Comparison of ENCODE assay signal across 8 cellular contexts in the genomic region with DNA sequence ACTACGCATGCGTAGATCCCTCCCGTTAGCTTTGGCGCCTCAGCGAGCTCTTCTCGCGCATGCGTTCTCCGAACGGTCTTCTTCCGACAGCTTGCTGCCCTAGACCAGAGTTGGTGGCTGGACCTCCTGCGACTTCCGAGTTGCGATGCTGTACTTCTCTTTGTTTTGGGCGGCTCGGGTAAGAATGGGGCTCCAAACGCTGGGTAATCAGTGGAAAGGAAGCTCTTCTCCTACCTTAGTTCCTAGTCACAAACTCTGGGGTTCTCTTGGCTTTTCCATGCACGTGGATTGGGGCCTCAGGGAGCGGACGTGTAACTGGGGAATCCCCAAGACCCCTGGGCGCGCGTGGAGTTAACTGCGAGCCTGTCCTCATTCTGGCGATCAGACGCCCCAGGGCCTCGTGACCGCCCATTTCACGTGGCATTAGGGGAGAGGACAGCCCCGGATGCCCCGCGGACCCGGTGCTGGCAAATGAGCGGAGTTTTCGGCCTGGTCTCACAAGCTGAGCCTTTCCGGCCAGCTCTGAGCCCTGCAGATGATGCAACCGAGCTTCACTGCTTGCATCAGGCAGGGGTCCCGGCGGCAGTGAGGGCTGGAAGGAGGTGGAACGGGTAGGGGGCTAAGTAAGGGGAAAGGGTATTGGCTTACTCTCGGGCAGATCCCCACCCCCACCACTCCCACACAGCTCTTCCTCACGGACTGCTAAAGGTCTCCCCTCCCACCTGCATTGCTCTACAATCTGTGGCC.
DNase-seq lines count a peak whose midpoint lies in the region; ATAC-seq and TF ChIP-seq lines count a peak whose summit lies in the region.

A gene (plus strand): TSS at position 78 of the 747 bp plus-strand sequence. CDS start 68 bp downstream, at position 146.

- ATAC-seq in GM21381 (IDR thresholded peaks at IDR 0.05; ENCODE audit: unreplicated experiment), result peak; percentile 54

- H3K4me3 ChIP-seq in OCI-LY3 (ENCODE audit: low read length), result peak within 1 kb of the TSS; percentile 82
- H3K4me3 ChIP-seq in epithelial cell of esophagus (ENCODE audit: low read length), result peak within 1 kb of the TSS; percentile 92

- no peaks in the 10 kb centered on the region for H3K9me3 ChIP-seq in OCI-LY3 (ENCODE audit: insufficient read depth, low read length)

- peak within 1 kb of the TSS; percentile 97 for H3K9ac ChIP-seq in OCI-LY3 (ENCODE audit: low read length)

- H2AFZ ChIP-seq in OCI-LY3 (ENCODE audit: low read depth, low read length), result peak within 1 kb of the TSS; percentile 81

- peaks cover 46% of the 10 kb centered on the region for H3K36me3 ChIP-seq in OCI-LY3 (replicated peaks; ENCODE audit: low read depth, low read length)

- no peaks in the 10 kb centered on the region for H3K27me3 ChIP-seq in OCI-LY3 (ENCODE audit: low read depth, low read length)

- peaks cover 15% of the 10 kb centered on the region for H4K20me1 ChIP-seq in OCI-LY3 (ENCODE audit: insufficient read depth, low read length)

- no peak for TF ChIP-seq CTCF in OCI-LY3 (IDR thresholded peaks at IDR 0.05; ENCODE audit: low read depth, low read length)
- no peak for TF ChIP-seq CTCF in epithelial cell of esophagus (IDR thresholded peaks at IDR 0.05; ENCODE audit: insufficient read depth, low read depth, low read length, missing control alignments)

- peaks cover 29% of the 10 kb centered on the region for H3K79me2 ChIP-seq in OCI-LY3 (ENCODE audit: low read length)

- peak within 1 kb of the TSS; percentile 71 for H3K27ac ChIP-seq in OCI-LY3 (ENCODE audit: low read length)

- DNase-seq in COLO829 (ENCODE audit: low spot score), result peak; percentile 100
- DNase-seq in HuH-7.5 (ENCODE audit: low spot score), result peak; percentile 100
- peak; percentile 89 for DNase-seq in activated CD8-positive, alpha-beta memory T cell treated with anti-CD3 and anti-CD28 coated beads, Interleukin-2, amount 50 U/mL, for 4 hours
- peak; percentile 92 for DNase-seq in epithelial cell of esophagus (ENCODE audit: low read depth)
- DNase-seq in middle frontal gyrus (ENCODE audit: extremely low spot score, low spot score), result peak; percentile 94
- peak; percentile 75 to 88 for DNase-seq in stimulated activated CD8-positive, alpha-beta memory T cell treated with anti-CD3 and anti-CD28 coated beads, Interleukin-2, amount 100 ng/mL, for 1 hour (ENCODE audit: low read depth in 2 of 2)

- H3K4me2 ChIP-seq in OCI-LY3 (ENCODE audit: low read length), result peak within 1 kb of the TSS; percentile 100

- peaks cover 23% of the 10 kb centered on the region for H3K4me1 ChIP-seq in OCI-LY3 (ENCODE audit: low read length)

Comparison
In these comparisons a context has a peak if more than half of its experiments do, and no peak if none do; other contexts are left out.
1. Peak in every context shown above with its lines: DNase-seq, ATAC-seq, H3K4me3 ChIP-seq and H3K27ac ChIP-seq.